In the genomic region with DNA sequence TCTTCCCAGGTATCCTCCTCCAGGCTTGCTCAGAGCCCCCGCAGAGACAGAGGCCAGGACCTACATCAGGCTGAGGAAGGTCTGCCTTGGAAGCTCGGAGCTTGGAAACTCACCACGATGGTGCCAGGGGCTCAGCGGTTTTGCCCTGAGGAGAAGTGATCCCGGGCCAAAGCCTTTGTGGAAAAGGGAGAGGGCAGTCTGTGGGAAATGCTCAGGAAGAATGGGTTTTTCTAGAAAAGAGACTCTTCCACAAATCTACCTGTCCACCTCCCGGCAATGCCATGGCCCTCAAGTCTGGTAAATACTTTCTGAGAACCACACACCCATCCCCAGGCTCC, we compare ENCODE assay signal across 19 cellular contexts. TPM values are rescaled to one million over a fixed set of nuclear protein-coding genes. Genes with fewer than 3 reads are reported as not detected.
DNase-seq lines count a peak whose midpoint lies in the region; ATAC-seq and TF ChIP-seq lines count a peak whose summit lies in the region.
"Had no signal": no experiment of that assay in that cellular context is flagged by ENCODE, and none has a peak within 500 bp of the region (broad histone marks: within the 10 kb centered on the region; RNA-seq: fewer than 3 reads in every experiment).

No MANE protein-coding gene starts in this region.

- H3K9me3 ChIP-seq in CD4-positive, alpha-beta memory T cell (ENCODE audit: control insufficient read depth in 1 of 2, low read length in 2 of 2), result no peaks in the 10 kb centered on the region
- no peaks in the 10 kb centered on the region for H3K9me3 ChIP-seq in colonic mucosa
- H3K9me3 ChIP-seq in naive thymus-derived CD4-positive, alpha-beta T cell (ENCODE audit: control insufficient read depth in 2 of 3, low read length in 3 of 3), result no peaks in the 10 kb centered on the region

- H3K27ac Mint-ChIP-seq in activated CD8-positive, alpha-beta T cell treated with anti-CD3 and anti-CD28 coated beads, Interleukin-2, amount 10 ng/mL, durations not matched to agents 7 days and 5 days, result peak overlapping the region; percentile 99
- H3K27ac Mint-ChIP-seq in activated CD8-positive, alpha-beta T cell treated with anti-CD3 and anti-CD28 coated beads for 36 hours, result no peak overlapping the region
- H3K27ac Mint-ChIP-seq in CD4-positive, alpha-beta memory T cell, result peak overlapping the region; percentile 92 to 100 (median 99)
- peak overlapping the region; percentile 97 to 100 (median 100) for H3K27ac Mint-ChIP-seq in naive thymus-derived CD4-positive, alpha-beta T cell

- no peak for TF ChIP-seq CTCF in activated CD8-positive, alpha-beta T cell treated with anti-CD3 and anti-CD28 coated beads for 36 hours (IDR thresholded peaks at IDR 0.05)
- no peak for TF ChIP-seq CTCF in colonic mucosa (IDR thresholded peaks at IDR 0.05)

- no peak overlapping the region for H3K9ac ChIP-seq in colonic mucosa (ENCODE audit: low read depth in 2 of 2, low read length in 2 of 2)
- H3K9ac ChIP-seq: GM23248 had no signal

- H3K4me1 Mint-ChIP-seq in activated CD8-positive, alpha-beta T cell treated with anti-CD3 and anti-CD28 coated beads, Interleukin-2, amount 10 ng/mL, durations not matched to agents 7 days and 5 days (ENCODE audit: low read depth), result peaks cover 62% of the 10 kb centered on the region
- peaks cover 55% of the 10 kb centered on the region for H3K4me1 Mint-ChIP-seq in activated CD8-positive, alpha-beta T cell treated with anti-CD3 and anti-CD28 coated beads for 36 hours (ENCODE audit: low read depth)
- peaks cover 27 to 74% (median 46%) of the 10 kb centered on the region in 4 donors for H3K4me1 Mint-ChIP-seq in CD4-positive, alpha-beta memory T cell
- peaks cover 58 to 92% (median 86%) of the 10 kb centered on the region in 7 donors for H3K4me1 Mint-ChIP-seq in naive thymus-derived CD4-positive, alpha-beta T cell

- H3K9me3 Mint-ChIP-seq in activated CD8-positive, alpha-beta T cell treated with anti-CD3 and anti-CD28 coated beads, Interleukin-2, amount 10 ng/mL, durations not matched to agents 7 days and 5 days (ENCODE audit: insufficient read depth), result peaks cover 5% of the 10 kb centered on the region
- H3K9me3 Mint-ChIP-seq in activated CD8-positive, alpha-beta T cell treated with anti-CD3 and anti-CD28 coated beads for 36 hours, result no peaks in the 10 kb centered on the region
- peaks cover 0 to 5% (median 3%) of the 10 kb centered on the region in 8 donors for H3K9me3 Mint-ChIP-seq in CD4-positive, alpha-beta memory T cell
- peaks cover 0 to 13% (median 7%) of the 10 kb centered on the region in 11 donors for H3K9me3 Mint-ChIP-seq in naive thymus-derived CD4-positive, alpha-beta T cell

- no peak overlapping the region for H3K4me3 ChIP-seq in CD4-positive, alpha-beta memory T cell (ENCODE audit: low read length in 2 of 2)
- no peak overlapping the region for H3K4me3 ChIP-seq in colonic mucosa
- H3K4me3 ChIP-seq in naive thymus-derived CD4-positive, alpha-beta T cell (ENCODE audit: low read length), result no peak overlapping the region
- H3K4me3 ChIP-seq: GM23248 had no signal

- ATAC-seq in activated CD8-positive, alpha-beta T cell treated with anti-CD3 and anti-CD28 coated beads, Interleukin-2, amount 10 ng/mL, durations not matched to agents 7 days and 5 days, result no peak
- no peak for ATAC-seq in activated CD8-positive, alpha-beta T cell treated with anti-CD3 and anti-CD28 coated beads for 36 hours
- ATAC-seq in naive thymus-derived CD4-positive, alpha-beta T cell, result no peak
- ATAC-seq in GM18511 (IDR thresholded peaks at IDR 0.05; ENCODE audit: unreplicated experiment), result no peak
- ATAC-seq: HCT116, HepG2 had no signal

- peaks cover 59% of the 10 kb centered on the region for H3K4me1 ChIP-seq in CD4-positive, alpha-beta memory T cell (ENCODE audit: insufficient read depth, low read length)
- H3K4me1 ChIP-seq in colonic mucosa, result no peaks in the 10 kb centered on the region
- peaks cover 28 to 77% of the 10 kb centered on the region in 2 donors for H3K4me1 ChIP-seq in naive thymus-derived CD4-positive, alpha-beta T cell (ENCODE audit: control insufficient read depth in 2 of 2, insufficient read depth in 2 of 2, low read length in 2 of 2)

- peaks cover 8% of the 10 kb centered on the region for H3K27me3 Mint-ChIP-seq in activated CD8-positive, alpha-beta T cell treated with anti-CD3 and anti-CD28 coated beads, Interleukin-2, amount 10 ng/mL, durations not matched to agents 7 days and 5 days (ENCODE audit: low read depth)
- no peaks in the 10 kb centered on the region for H3K27me3 Mint-ChIP-seq in activated CD8-positive, alpha-beta T cell treated with anti-CD3 and anti-CD28 coated beads for 36 hours
- H3K27me3 Mint-ChIP-seq in CD4-positive, alpha-beta memory T cell, result peaks cover 0 to 9% of the 10 kb centered on the region in 2 donors
- peaks cover 0 to 24% (median 0%) of the 10 kb centered on the region in 5 donors for H3K27me3 Mint-ChIP-seq in naive thymus-derived CD4-positive, alpha-beta T cell

- H3K27ac ChIP-seq in CD4-positive, alpha-beta memory T cell (ENCODE audit: low read depth, low read length), result no peak overlapping the region
- H3K27ac ChIP-seq in colonic mucosa, result no peak overlapping the region
- peak overlapping the region; percentile 92 for H3K27ac ChIP-seq in naive thymus-derived CD4-positive, alpha-beta T cell (ENCODE audit: low read depth, low read length)
- H3K27ac ChIP-seq: C4-2B, GM23248 had no signal

- H3K36me3 Mint-ChIP-seq in activated CD8-positive, alpha-beta T cell treated with anti-CD3 and anti-CD28 coated beads, Interleukin-2, amount 10 ng/mL, durations not matched to agents 7 days and 5 days (ENCODE audit: low read depth), result peaks cover 16% of the 10 kb centered on the region
- no peaks in the 10 kb centered on the region for H3K36me3 Mint-ChIP-seq in activated CD8-positive, alpha-beta T cell treated with anti-CD3 and anti-CD28 coated beads for 36 hours (ENCODE audit: low read depth)
- peaks cover 4 to 7% of the 10 kb centered on the region in 2 donors for H3K36me3 Mint-ChIP-seq in CD4-positive, alpha-beta memory T cell
- H3K36me3 Mint-ChIP-seq in naive thymus-derived CD4-positive, alpha-beta T cell, result peaks cover 3 to 32% (median 6%) of the 10 kb centered on the region in 5 donors

- no peak overlapping the region for H3K4me3 Mint-ChIP-seq in activated CD8-positive, alpha-beta T cell treated with anti-CD3 and anti-CD28 coated beads, Interleukin-2, amount 10 ng/mL, durations not matched to agents 7 days and 5 days
- H3K4me3 Mint-ChIP-seq in activated CD8-positive, alpha-beta T cell treated with anti-CD3 and anti-CD28 coated beads for 36 hours, result no peak overlapping the region
- H3K4me3 Mint-ChIP-seq in CD4-positive, alpha-beta memory T cell, result no peak overlapping the region
- H3K4me3 Mint-ChIP-seq in naive thymus-derived CD4-positive, alpha-beta T cell, result peak overlapping the region in 5 of 10 donors; percentile 29 to 88 (median 72)

- POLR2A ChIA-PET in activated CD8-positive, alpha-beta T cell treated with anti-CD3 and anti-CD28 coated beads, Interleukin-2, amount 10 ng/mL, durations not matched to agents 7 days and 5 days (lab: Charles Lee), result interaction anchor here (2.4 kb wide), 1 partner anchor 11 kb away, joined by 10 read pairs; no protein-coding TSS in a partner anchor
- POLR2A ChIA-PET in activated CD8-positive, alpha-beta T cell treated with anti-CD3 and anti-CD28 coated beads for 36 hours (lab: Charles Lee), result no interaction called here
- POLR2A ChIA-PET in CD4-positive, alpha-beta memory T cell (lab: Charles Lee; ENCODE audit: partially characterized antibody), result interaction anchor here (0.9 kb wide), 1 partner anchor 34 kb away, joined by 6 read pairs; no protein-coding TSS in a partner anchor
- POLR2A ChIA-PET in naive thymus-derived CD4-positive, alpha-beta T cell (lab: Charles Lee), result interaction anchor here (1.1 to 12.4 kb wide), 6 partner anchors 8 to 56 kb away, joined by 3 to 223 read pairs (median 11); a partner anchor contains a TSS

- H3K27me3 ChIP-seq in CD4-positive, alpha-beta memory T cell (ENCODE audit: insufficient read depth, low read length), result no peaks in the 10 kb centered on the region
- H3K27me3 ChIP-seq in colonic mucosa, result no peaks in the 10 kb centered on the region
- no peaks in the 10 kb centered on the region for H3K27me3 ChIP-seq in naive thymus-derived CD4-positive, alpha-beta T cell (ENCODE audit: control insufficient read depth in 2 of 2, insufficient read depth in 2 of 2, low read length in 2 of 2)

- DNase-seq in activated CD8-positive, alpha-beta T cell treated with anti-CD3 and anti-CD28 coated beads, Interleukin-2, amount 10 ng/mL, durations not matched to agents 7 days and 5 days, result peak; percentile 16
- no peak for DNase-seq in activated CD8-positive, alpha-beta T cell treated with anti-CD3 and anti-CD28 coated beads for 36 hours
- no peak for DNase-seq in CD4-positive, alpha-beta memory T cell
- DNase-seq in colonic mucosa (peak; percentile 10), NCI-H2196 treated with DMSO at 0.1 percent for 48 hours (lab: John Stamatoyannopoulos, UW; ENCODE audit: unreplicated experiment) (no peak)
- no peak for DNase-seq in naive thymus-derived CD4-positive, alpha-beta T cell
- DNase-seq: DND-41, GM23248, KG1, NCI-H1417 treated with DMSO at 0.1 percent for 48 hours, NCI-H1930, NCI-H446, NCI-H69, SHP77 treated with DMSO at 0.1 percent for 48 hours had no signal

- H3K36me3 ChIP-seq in CD4-positive, alpha-beta memory T cell (ENCODE audit: insufficient read depth, low read length), result no peaks in the 10 kb centered on the region
- no peaks in the 10 kb centered on the region for H3K36me3 ChIP-seq in colonic mucosa
- H3K36me3 ChIP-seq in naive thymus-derived CD4-positive, alpha-beta T cell (ENCODE audit: control insufficient read depth in 2 of 3, insufficient read depth in 3 of 3, low read length in 3 of 3), result no peaks in the 10 kb centered on the region

- intact Hi-C loops in activated CD8-positive, alpha-beta T cell treated with anti-CD3 and anti-CD28 coated beads for 36 hours (cut with micrococcal nuclease), result no loop called here
- intact Hi-C loops in CD4-positive, alpha-beta memory T cell (cut with micrococcal nuclease), result no loop called here
- intact Hi-C loops in colonic mucosa (cut with DNase I), result no loop called here
- intact Hi-C loops in naive thymus-derived CD4-positive, alpha-beta T cell (cut with micrococcal nuclease), result no loop called here

- CTCF ChIA-PET in activated CD8-positive, alpha-beta T cell treated with anti-CD3 and anti-CD28 coated beads, Interleukin-2, amount 10 ng/mL, durations not matched to agents 7 days and 5 days (lab: Charles Lee), result interaction anchor here (1.1 to 2.9 kb wide), 3 partner anchors 10 to 33 kb away, joined by 3 to 16 read pairs (median 4); no protein-coding TSS in a partner anchor
- CTCF ChIA-PET in activated CD8-positive, alpha-beta T cell treated with anti-CD3 and anti-CD28 coated beads for 36 hours (lab: Charles Lee), result no interaction called here
- CTCF ChIA-PET in CD4-positive, alpha-beta memory T cell (lab: Charles Lee; ENCODE audit: partially characterized antibody), result interaction anchor here (1.4 to 2.3 kb wide), 2 partner anchors 11 to 227 kb away, joined by 3 to 6 read pairs; no protein-coding TSS in a partner anchor
- CTCF ChIA-PET in naive thymus-derived CD4-positive, alpha-beta T cell (lab: Charles Lee), result interaction anchor here (1.4 to 2.4 kb wide), 4 partner anchors 25 to 54 kb away, joined by 3 to 21 read pairs (median 6); no protein-coding TSS in a partner anchor

RNA-seq across cellular contexts. Expression of a gene that starts 8.0 kb away (rescaled TPM):
- under 1 TPM in 1 of 2 experiments, not detected in 1; 0.10 TPM for total RNA-seq in activated CD8-positive, alpha-beta T cell treated with anti-CD3 and anti-CD28 coated beads, Interleukin-2, amount 10 ng/mL, durations not matched to agents 7 days and 5 days
- total RNA-seq in activated CD8-positive, alpha-beta T cell treated with anti-CD3 and anti-CD28 coated beads for 36 hours, result not detected
- total RNA-seq in CD4-positive, alpha-beta memory T cell, result under 1 TPM; 0.23 to 0.39 TPM
- under 1 TPM; 0.08 to 0.20 TPM for polyA plus RNA-seq in CD4-positive, alpha-beta memory T cell
- not detected for total RNA-seq in colonic mucosa
- total RNA-seq in naive thymus-derived CD4-positive, alpha-beta T cell, result 1 to 10 TPM in 3 of 5 experiments, under 1 TPM in 1, not detected in 1; 0.29 to 2.3 (median 2.0) TPM
- polyA plus RNA-seq in naive thymus-derived CD4-positive, alpha-beta T cell, result 1 to 10 TPM; 2.4 to 4.7 TPM
- total RNA-seq: GM23248, HepG2, OCI-LY7 had no signal
- polyA plus RNA-seq: GM23248, HepG2 had no signal

RNA-seq across cellular contexts. Expression of a gene that starts 25.7 kb away (rescaled TPM):
- total RNA-seq in activated CD8-positive, alpha-beta T cell treated with anti-CD3 and anti-CD28 coated beads, Interleukin-2, amount 10 ng/mL, durations not matched to agents 7 days and 5 days, result under 1 TPM; 0.45 to 0.91 TPM
- total RNA-seq in activated CD8-positive, alpha-beta T cell treated with anti-CD3 and anti-CD28 coated beads for 36 hours, result under 1 TPM in 1 of 2 experiments, not detected in 1; 0.20 TPM
- total RNA-seq in CD4-positive, alpha-beta memory T cell, result 1 to 10 TPM; 5.7 to 6.0 TPM
- polyA plus RNA-seq in CD4-positive, alpha-beta memory T cell, result 1 to 10 TPM; 1.2 to 1.3 TPM
- not detected for total RNA-seq in colonic mucosa
- total RNA-seq in naive thymus-derived CD4-positive, alpha-beta T cell, result 10 to 100 TPM in 4 of 5 experiments, 1 to 10 TPM in 1; 1.0 to 96.4 (median 65.6) TPM
- polyA plus RNA-seq in naive thymus-derived CD4-positive, alpha-beta T cell, result 10 to 100 TPM in 1 of 2 donors, 1 to 10 TPM in 1; 6.2 to 11.1 TPM
- total RNA-seq: GM23248, HepG2, OCI-LY7 had no signal
- polyA plus RNA-seq: GM23248, HepG2 had no signal

RNA-seq across cellular contexts. Expression of a gene that starts 36.2 kb away (rescaled TPM):
- not detected for total RNA-seq in activated CD8-positive, alpha-beta T cell treated with anti-CD3 and anti-CD28 coated beads, Interleukin-2, amount 10 ng/mL, durations not matched to agents 7 days and 5 days
- total RNA-seq in activated CD8-positive, alpha-beta T cell treated with anti-CD3 and anti-CD28 coated beads for 36 hours, result not detected
- under 1 TPM in 1 of 2 experiments, not detected in 1; 0.67 TPM for total RNA-seq in CD4-positive, alpha-beta memory T cell
- 10 to 100 TPM; 21.0 to 25.5 TPM for polyA plus RNA-seq in CD4-positive, alpha-beta memory T cell
- 1 to 10 TPM in 1 of 2 donors, not detected in 1; 1.2 TPM for total RNA-seq in colonic mucosa
- 1 to 10 TPM in 2 of 5 experiments, under 1 TPM in 1, not detected in 2; 0.27 to 5.6 (median 2.3) TPM for total RNA-seq in naive thymus-derived CD4-positive, alpha-beta T cell
- polyA plus RNA-seq in naive thymus-derived CD4-positive, alpha-beta T cell, result 1 to 10 TPM; 5.2 to 9.4 TPM
- total RNA-seq: GM23248, HepG2, OCI-LY7 had no signal
- polyA plus RNA-seq: GM23248, HepG2 had no signal

RNA-seq across cellular contexts. Expression of a gene that starts 42.8 kb away (rescaled TPM):
- under 1 TPM; 0.40 to 0.44 TPM for total RNA-seq in activated CD8-positive, alpha-beta T cell treated with anti-CD3 and anti-CD28 coated beads, Interleukin-2, amount 10 ng/mL, durations not matched to agents 7 days and 5 days
- under 1 TPM; 0.16 to 0.32 TPM for total RNA-seq in activated CD8-positive, alpha-beta T cell treated with anti-CD3 and anti-CD28 coated beads for 36 hours
- total RNA-seq in CD4-positive, alpha-beta memory T cell, result 1 to 10 TPM; 7.7 to 8.4 TPM
- polyA plus RNA-seq in CD4-positive, alpha-beta memory T cell, result not detected
- total RNA-seq in colonic mucosa, result under 1 TPM in 1 of 2 donors, not detected in 1; 0.25 TPM
- total RNA-seq in naive thymus-derived CD4-positive, alpha-beta T cell, result 100 to 1,000 TPM in 3 of 5 experiments, 10 to 100 TPM in 1, 1 to 10 TPM in 1; 2.1 to 149 (median 104) TPM
- polyA plus RNA-seq in naive thymus-derived CD4-positive, alpha-beta T cell, result under 1 TPM in 1 of 2 donors, not detected in 1; 0.71 TPM
- total RNA-seq: GM23248, HepG2, OCI-LY7 had no signal
- polyA plus RNA-seq: GM23248, HepG2 had no signal

RNA-seq across cellular contexts. Expression of a gene that starts 59.3 kb away (rescaled TPM):
- not detected for total RNA-seq in activated CD8-positive, alpha-beta T cell treated with anti-CD3 and anti-CD28 coated beads, Interleukin-2, amount 10 ng/mL, durations not matched to agents 7 days and 5 days
- not detected for total RNA-seq in activated CD8-positive, alpha-beta T cell treated with anti-CD3 and anti-CD28 coated beads for 36 hours
- not detected for total RNA-seq in CD4-positive, alpha-beta memory T cell
- not detected for polyA plus RNA-seq in CD4-positive, alpha-beta memory T cell
- total RNA-seq in colonic mucosa, result not detected
- under 1 TPM in 2 of 5 experiments, not detected in 3; 0.11 to 0.13 TPM for total RNA-seq in naive thymus-derived CD4-positive, alpha-beta T cell
- under 1 TPM; 0.08 to 0.10 TPM for polyA plus RNA-seq in naive thymus-derived CD4-positive, alpha-beta T cell
- total RNA-seq: GM23248, HepG2, OCI-LY7 had no signal
- polyA plus RNA-seq: GM23248, HepG2 had no signal

Comparison
In these comparisons a context has a peak if more than half of its experiments do, and no peak if none do; other contexts are left out.
1. DNase-seq: peak in activated CD8-positive, alpha-beta T cell treated with anti-CD3 and anti-CD28 coated beads, Interleukin-2, amount 10 ng/mL, durations not matched to agents 7 days and 5 days (single experiment) and colonic mucosa (single experiment); none in activated CD8-positive, alpha-beta T cell treated with anti-CD3 and anti-CD28 coated beads for 36 hours (single experiment), CD4-positive, alpha-beta memory T cell (0 of 5), naive thymus-derived CD4-positive, alpha-beta T cell (0 of 9) and NCI-H2196 treated with DMSO at 0.1 percent for 48 hours (single experiment).